7 cellular contexts compared by ENCODE assay signal in genomic region chr17:45573326-45573725, GRCh38.
DNase-seq lines count a peak whose midpoint lies in the region; ATAC-seq, FAIRE-seq and TF ChIP-seq lines count a peak whose summit lies in the region.
"Not testable (repeated sequence)": the region's sequence is repeated elsewhere in the genome, so short reads cannot be mapped to it uniquely, and the experiment has no call there.

No MANE protein-coding gene starts in this region.

- H3K27ac ChIP-seq in GM23248 (0 out of 2 replicates have a peak overlapping the region, but pooled peaks have one; percentile 41), KOPT-K1 (ENCODE audit: low read depth, low read length, poor library complexity, severe bottlenecking) (peak overlapping the region; percentile 40), SK-N-MC (peak overlapping the region; percentile 34; the same call in 1 of the 2 replicates), HepG2 (ENCODE audit: extremely low read length, insufficient read depth, low read length) (peak overlapping the region; percentile 1), neutrophil (peak overlapping the region; percentile 28)

- peaks cover 15% of the 10 kb centered on the region for H3K4me1 ChIP-seq in GM23248 (ENCODE audit: insufficient read depth)
- peaks cover 26% of the 10 kb centered on the region for H3K4me1 ChIP-seq in HepG2 (ENCODE audit: insufficient read depth, low read length)
- peaks cover 41 to 48% of the 10 kb centered on the region in 2 experiments for H3K4me1 ChIP-seq in neutrophil (ENCODE audit: control insufficient read depth in 1 of 2, insufficient read depth in 1 of 2, low read depth in 1 of 2, low read length in 1 of 2)

- H3K27ac Mint-ChIP-seq in activated CD4-positive, alpha-beta T cell treated with anti-CD3 and anti-CD28 coated beads, Interleukin-2, amount 10 ng/mL, durations not matched to agents 24 days and 14 days, result not testable (repeated sequence)
- peak overlapping the region; percentile 62 for H3K27ac Mint-ChIP-seq in MCF 10A (ENCODE audit: low read depth, unreplicated experiment)

- peaks cover 24% of the 10 kb centered on the region for H3K36me3 Mint-ChIP-seq in activated CD4-positive, alpha-beta T cell treated with anti-CD3 and anti-CD28 coated beads, Interleukin-2, amount 10 ng/mL, durations not matched to agents 24 days and 14 days (ENCODE audit: low read depth)
- not testable (repeated sequence) for H3K36me3 Mint-ChIP-seq in MCF 10A (ENCODE audit: insufficient read depth, unreplicated experiment)

- H3K4me2 ChIP-seq in GM23248 (ENCODE audit: unreplicated experiment); HepG2 (ENCODE audit: low read depth, low read length): not testable (repeated sequence)

- H2AFZ ChIP-seq in GM23248; HepG2 (ENCODE audit: low read length): not testable (repeated sequence)

- not testable (repeated sequence) for FAIRE-seq in HepG2 (lab: Jason Lieb, UNC)

- H3K4me3 ChIP-seq in GM23248; SK-N-MC; HepG2 (replicated peaks in 1 of 3; ENCODE audit: insufficient read depth in 1 of 3, low read depth in 2 of 3, low read length in 3 of 3); neutrophil (ENCODE audit: low read depth in 1 of 2, low read length in 1 of 2): not testable (repeated sequence)

- H3K4me3 Mint-ChIP-seq in activated CD4-positive, alpha-beta T cell treated with anti-CD3 and anti-CD28 coated beads, Interleukin-2, amount 10 ng/mL, durations not matched to agents 24 days and 14 days; MCF 10A (ENCODE audit: unreplicated experiment): not testable (repeated sequence)

- H3K36me3 ChIP-seq in GM23248 (ENCODE audit: low read depth); HepG2 (replicated peaks in 1 of 2; ENCODE audit: control insufficient read depth in 1 of 2, insufficient read depth in 2 of 2, low read length in 2 of 2); neutrophil: not testable (repeated sequence)
- H3K36me3 ChIP-seq in KOPT-K1 (ENCODE audit: insufficient read depth, low read length), result peaks cover 71% of the 10 kb centered on the region
- peaks cover 21% of the 10 kb centered on the region for H3K36me3 ChIP-seq in SK-N-MC (ENCODE audit: insufficient read depth, low read length)

- WGBS in GM23248 (ENCODE audit: low coverage in 1 of 2, low lambda C conversion rate in 2 of 2, missing lambda C conversion rate in 2 of 2), 2 experiments, result no CpG with 5 or more reads among the region's 2 CpGs
- WGBS in HepG2 (ENCODE audit: low lambda C conversion rate), result 97% methylated on average over 2 of the region's 2 CpGs

- not testable (repeated sequence) for H3K9me3 Mint-ChIP-seq in activated CD4-positive, alpha-beta T cell treated with anti-CD3 and anti-CD28 coated beads, Interleukin-2, amount 10 ng/mL, durations not matched to agents 24 days and 14 days; MCF 10A (ENCODE audit: unreplicated experiment)

- intact Hi-C loops in activated CD4-positive, alpha-beta T cell treated with anti-CD3 and anti-CD28 coated beads, Interleukin-2, amount 10 ng/mL, durations not matched to agents 24 days and 14 days (cut with micrococcal nuclease); MCF 10A (cut with micrococcal nuclease); HepG2 (cut with micrococcal nuclease; ENCODE audit: unreplicated experiment): not testable (repeated sequence)

- H3K27me3 ChIP-seq in GM23248 (replicated peaks; ENCODE audit: insufficient read depth); HepG2 (ENCODE audit: control insufficient read depth in 1 of 2, insufficient read depth in 2 of 2, low read length in 2 of 2); neutrophil: not testable (repeated sequence)

- BruUV-seq in MCF 10A (replicated peaks; lab: Mats Ljungman, UMichigan); HepG2 (replicated peaks; lab: Mats Ljungman, UMichigan): not testable (repeated sequence)

- not testable (repeated sequence) for H3K9me3 ChIP-seq in GM23248 (ENCODE audit: low read depth); KOPT-K1 (ENCODE audit: insufficient read depth, low read length, poor library complexity, severe bottlenecking); SK-N-MC (ENCODE audit: low read depth, low read length); HepG2 (ENCODE audit: low read length); neutrophil

- not testable (repeated sequence) for H3F3A ChIP-seq in GM23248 (ENCODE audit: insufficient read depth)

- in situ Hi-C loops in GM23248 (cut with MboI); HepG2 (cut with HindIII; ENCODE audit: extremely low pct_ligation_motif_present, low pct_unique_long_range_greater_than_20kb): not testable (repeated sequence)

- TF ChIP-seq CTCF in MCF 10A (IDR thresholded peaks at IDR 0.05; ENCODE audit: unreplicated experiment); HepG2 (CRISPR knock-in tag; IDR thresholded peaks at IDR 0.05); neutrophil (IDR thresholded peaks at IDR 0.05): not testable (repeated sequence)

- not testable (repeated sequence) for TF ChIP-seq POLR2A in HepG2 (IDR thresholded peaks at IDR 0.05; ENCODE audit: insufficient read depth in 1 of 2, low read depth in 2 of 2, low read length in 2 of 2)

- H3K4me1 Mint-ChIP-seq in activated CD4-positive, alpha-beta T cell treated with anti-CD3 and anti-CD28 coated beads, Interleukin-2, amount 10 ng/mL, durations not matched to agents 24 days and 14 days, result peaks cover 25% of the 10 kb centered on the region
- H3K4me1 Mint-ChIP-seq in MCF 10A (ENCODE audit: insufficient read depth, unreplicated experiment), result peaks cover 40% of the 10 kb centered on the region

- POLR2A ChIA-PET in MCF 10A (lab: Yijun Ruan, JAX), result interaction anchor here (1.0 kb wide), 1 partner anchor 917 kb away, joined by 5 read pairs; no protein-coding TSS in a partner anchor
- POLR2A ChIA-PET in HepG2 (lab: Yijun Ruan, JAX), result not testable (repeated sequence)

- H3K9me2 ChIP-seq in GM23248 (ENCODE audit: insufficient read depth), result not testable (repeated sequence)

- CTCF ChIA-PET in MCF 10A (lab: Yijun Ruan, JAX); HepG2 (lab: Yijun Ruan, JAX; ENCODE audit: low intra/inter-chr PET ratio, low total read pairs): not testable (repeated sequence)

- H4K20me1 ChIP-seq in GM23248 (ENCODE audit: insufficient read depth); HepG2 (ENCODE audit: insufficient read depth, low read length): not testable (repeated sequence)

- TF ChIP-seq EP300 in HepG2 (IDR thresholded peaks at IDR 0.05; ENCODE audit: low read depth in 2 of 2, low read length in 2 of 2); HepG2 (CRISPR knock-in tag; IDR thresholded peaks at IDR 0.05; ENCODE audit: borderline replicate concordance): not testable (repeated sequence)

- not testable (repeated sequence) for H3K9ac ChIP-seq in GM23248; SK-N-MC (ENCODE audit: insufficient read length); HepG2 (ENCODE audit: insufficient read depth, low read depth, low read length)

- H3K79me2 ChIP-seq in GM23248 (ENCODE audit: insufficient read depth) (peaks cover 41% of the 10 kb centered on the region), HepG2 (ENCODE audit: insufficient read depth, low read length) (peaks cover 45% of the 10 kb centered on the region)

- not testable (repeated sequence) for ATAC-seq in HepG2

- not testable (repeated sequence) for TF ChIP-seq RAD21 in HepG2 (CRISPR knock-in tag; IDR thresholded peaks at IDR 0.05)

- not testable (repeated sequence) for DNase-seq in GM23248; SK-N-MC (ENCODE audit: low read depth, low spot score); MCF 10A (ENCODE audit: unreplicated experiment); HepG2 (ENCODE audit: low spot score)
- DNase-seq in activated CD4-positive, alpha-beta T cell treated with anti-CD3 and anti-CD28 coated beads, Interleukin-2, amount 10 ng/mL, durations not matched to agents 24 days and 14 days, result peak; percentile 46

- H3K27me3 Mint-ChIP-seq in activated CD4-positive, alpha-beta T cell treated with anti-CD3 and anti-CD28 coated beads, Interleukin-2, amount 10 ng/mL, durations not matched to agents 24 days and 14 days; MCF 10A (ENCODE audit: insufficient read depth, unreplicated experiment): not testable (repeated sequence)
